Comparison of ENCODE assay signal across 25 cellular contexts in genomic region chr12:63795944-63796343, GRCh38.
"Had no signal": no experiment of that assay in that cellular context is flagged by ENCODE, and none has a peak within 500 bp of the region (broad histone marks: within the 10 kb centered on the region; RNA-seq: fewer than 3 reads in every experiment).

No MANE protein-coding gene starts in this region.

- H3K36me3 ChIP-seq: neural progenitor cell had no signal

- H3K4me3 Mint-ChIP-seq: naive thymus-derived CD4-positive, alpha-beta T cell; nephron; neural progenitor cell; stimulated activated effector memory CD8-positive, alpha-beta T cell treated with anti-CD3 and anti-CD28 coated beads, Interleukin-12 subunit alpha, Interleukin-12 subunit beta, amount 100 ng/mL, for 72 hours; type B pancreatic cell had no signal

- H3K4me2 ChIP-seq: neural progenitor cell had no signal

- ATAC-seq: foreskin keratinocyte; gastroesophageal sphincter; left colon; naive thymus-derived CD4-positive, alpha-beta T cell; stimulated activated effector memory CD8-positive, alpha-beta T cell treated with anti-CD3 and anti-CD28 coated beads, Interleukin-12 subunit alpha, Interleukin-12 subunit beta, amount 100 ng/mL, for 72 hours had no signal

- H2AFZ ChIP-seq: neural progenitor cell had no signal

- H3K4me1 Mint-ChIP-seq: neural progenitor cell; stimulated activated effector memory CD8-positive, alpha-beta T cell treated with anti-CD3 and anti-CD28 coated beads, Interleukin-12 subunit alpha, Interleukin-12 subunit beta, amount 100 ng/mL, for 72 hours had no signal

- H3K9me3 ChIP-seq: esophagus muscularis mucosa, gastroesophageal sphincter, heart right ventricle, prostate gland, right atrium auricular region, sigmoid colon, stomach, tibial artery had no signal

- H3K27ac Mint-ChIP-seq: naive thymus-derived CD4-positive, alpha-beta T cell; nephron; neural progenitor cell; stimulated activated effector memory CD8-positive, alpha-beta T cell treated with anti-CD3 and anti-CD28 coated beads, Interleukin-12 subunit alpha, Interleukin-12 subunit beta, amount 100 ng/mL, for 72 hours; type B pancreatic cell had no signal

- FAIRE-seq: endothelial cell of umbilical vein had no signal

- H3K27me3 Mint-ChIP-seq: naive thymus-derived CD4-positive, alpha-beta T cell; type B pancreatic cell had no signal

- H3K9ac ChIP-seq: neural progenitor cell had no signal

- H3K27ac ChIP-seq: coronary artery, esophagus muscularis mucosa, foreskin keratinocyte, gastroesophageal sphincter, heart right ventricle, neural progenitor cell, prostate gland, right atrium auricular region, sigmoid colon, stomach, tibial artery had no signal

- H3K4me3 ChIP-seq: coronary artery, esophagus muscularis mucosa, gastroesophageal sphincter, heart right ventricle, neural progenitor cell, prostate gland, right atrium auricular region, sigmoid colon, stomach, tibial artery had no signal

- H3K36me3 Mint-ChIP-seq: neural progenitor cell had no signal

- H3K9me3 Mint-ChIP-seq: naive thymus-derived CD4-positive, alpha-beta T cell; nephron; neural progenitor cell; stimulated activated effector memory CD8-positive, alpha-beta T cell treated with anti-CD3 and anti-CD28 coated beads, Interleukin-12 subunit alpha, Interleukin-12 subunit beta, amount 100 ng/mL, for 72 hours; type B pancreatic cell had no signal

- H3K4me1 ChIP-seq: esophagus muscularis mucosa, foreskin keratinocyte, gastroesophageal sphincter, heart right ventricle, prostate gland, right atrium auricular region, sigmoid colon, stomach, tibial artery had no signal

- H3K27me3 ChIP-seq: esophagus muscularis mucosa, foreskin keratinocyte, gastroesophageal sphincter, heart right ventricle, neural progenitor cell, right atrium auricular region, sigmoid colon, stomach, tibial artery had no signal

- DNase-seq: dermis blood vessel endothelial cell; effector memory CD4-positive, alpha-beta T cell; foreskin keratinocyte; heart right ventricle; hippocampal formation; left colon; mesenchymal stem cell; midbrain; naive thymus-derived CD4-positive, alpha-beta T cell; sigmoid colon; stimulated activated CD4-positive, alpha-beta T cell treated with anti-CD3 and anti-CD28 coated beads, Interleukin-2, amount 100 ng/mL, for 24 hours; stimulated activated CD4-positive, alpha-beta T cell treated with anti-CD3 and anti-CD28 coated beads, Interleukin-4, amount 100 ng/mL, for 24 hours; stimulated activated naive CD4-positive, alpha-beta T cell treated with Interleukin-2 at 50 U/mL for 16 hours; stomach; tibial artery had no signal
